1 cellular context compared by ENCODE assay signal in the genomic region with DNA sequence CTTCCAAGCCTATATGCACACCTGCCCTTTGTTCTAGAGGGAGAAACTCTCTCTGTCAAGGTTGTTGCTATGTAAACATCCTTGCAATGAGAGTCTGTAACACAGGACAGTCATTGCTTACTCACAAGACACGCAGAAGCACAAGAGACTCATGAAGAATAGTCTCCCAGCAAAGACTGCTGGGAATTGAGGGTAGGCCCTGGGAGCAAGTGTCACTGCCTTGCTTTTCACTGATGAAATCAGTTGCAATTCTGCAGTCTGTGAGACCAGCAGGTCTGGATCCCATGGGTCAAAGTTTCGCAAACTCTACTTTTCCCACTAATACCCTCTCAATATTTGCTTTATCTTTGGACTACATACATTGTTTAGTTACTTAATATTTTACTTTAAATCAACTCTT.
TF ChIP-seq lines count a peak whose summit lies in the region.

No MANE protein-coding gene starts in this region.

TF ChIP-seq in HepG2, 621 proteins besides CTCF, POLR2A, EP300 and RAD21 (continued from another document and continues in another):
- TF ChIP-seq ZNF781 (CRISPR knock-in tag; IDR thresholded peaks at IDR 0.05; ENCODE audit: borderline replicate concordance, not compliant biosample characterization) (peak; percentile 39), ZNF44 (CRISPR knock-in tag; IDR thresholded peaks at IDR 0.05) (no peak), SSRP1 (CRISPR knock-in tag; IDR thresholded peaks at IDR 0.05) (0 out of 2 replicates have a peak, but pooled peaks have one; percentile 73), ZFP36L1 (CRISPR knock-in tag; IDR thresholded peaks at IDR 0.05) (no peak), ZNF292 (CRISPR knock-in tag; IDR thresholded peaks at IDR 0.05; ENCODE audit: borderline replicate concordance, low read depth) (peak; percentile 88; the same call in 1 of the 2 replicates), ZFP36L2 (CRISPR knock-in tag; IDR thresholded peaks at IDR 0.05) (no peak), RARA (CRISPR knock-in tag; IDR thresholded peaks at IDR 0.05) (peak; percentile 67), SPEN (CRISPR knock-in tag; IDR thresholded peaks at IDR 0.05; ENCODE audit: low read depth) (peak; percentile 66; the same call in 1 of the 2 replicates), ZNF225 (CRISPR knock-in tag; IDR thresholded peaks at IDR 0.05) (no peak), ZNF263 (CRISPR knock-in tag; IDR thresholded peaks at IDR 0.05) (no peak), MIXL1 (CRISPR knock-in tag; IDR thresholded peaks at IDR 0.05) (0 out of 2 replicates have a peak, but pooled peaks have one; percentile 25), FOXK2 (IDR thresholded peaks at IDR 0.05) (no peak), FOXA3 (CRISPR knock-in tag; IDR thresholded peaks at IDR 0.05) (peak; percentile 90), ATF7-NPFF (CRISPR knock-in tag; IDR thresholded peaks at IDR 0.05; ENCODE audit: low read depth) (no peak), ZNF333 (CRISPR knock-in tag; IDR thresholded peaks at IDR 0.05; ENCODE audit: borderline replicate concordance) (no peak), ZNF615 (CRISPR knock-in tag; IDR thresholded peaks at IDR 0.05; ENCODE audit: borderline replicate concordance) (no peak), AGO2 (optimal IDR thresholded peaks at IDR 0.05; ENCODE audit: low read depth, low read length) (no peak), NCOA1 (CRISPR knock-in tag; IDR thresholded peaks at IDR 0.05) (no peak), POLR2G (IDR thresholded peaks at IDR 0.05; ENCODE audit: low read depth, low read length) (0 out of 2 replicates have a peak, but pooled peaks have one; percentile 58), ZNF564 (CRISPR knock-in tag; IDR thresholded peaks at IDR 0.05) (no peak), XRCC5 (optimal IDR thresholded peaks at IDR 0.05; ENCODE audit: low read length) (no peak), SALL1 (CRISPR knock-in tag; IDR thresholded peaks at IDR 0.05) (peak; percentile 97), SP1 (IDR thresholded peaks at IDR 0.05) (no peak), SP1 (CRISPR knock-in tag; IDR thresholded peaks at IDR 0.05) (no peak), SMARCC2 (IDR thresholded peaks at IDR 0.05) (no peak), HNF4A (CRISPR knock-in tag; IDR thresholded peaks at IDR 0.05) (peak; percentile 95), ZBTB1 (CRISPR knock-in tag; IDR thresholded peaks at IDR 0.05; ENCODE audit: borderline replicate concordance) (no peak), NKX3-1 (CRISPR knock-in tag; IDR thresholded peaks at IDR 0.05) (no peak)
- TF ChIP-seq, protein P1, sequence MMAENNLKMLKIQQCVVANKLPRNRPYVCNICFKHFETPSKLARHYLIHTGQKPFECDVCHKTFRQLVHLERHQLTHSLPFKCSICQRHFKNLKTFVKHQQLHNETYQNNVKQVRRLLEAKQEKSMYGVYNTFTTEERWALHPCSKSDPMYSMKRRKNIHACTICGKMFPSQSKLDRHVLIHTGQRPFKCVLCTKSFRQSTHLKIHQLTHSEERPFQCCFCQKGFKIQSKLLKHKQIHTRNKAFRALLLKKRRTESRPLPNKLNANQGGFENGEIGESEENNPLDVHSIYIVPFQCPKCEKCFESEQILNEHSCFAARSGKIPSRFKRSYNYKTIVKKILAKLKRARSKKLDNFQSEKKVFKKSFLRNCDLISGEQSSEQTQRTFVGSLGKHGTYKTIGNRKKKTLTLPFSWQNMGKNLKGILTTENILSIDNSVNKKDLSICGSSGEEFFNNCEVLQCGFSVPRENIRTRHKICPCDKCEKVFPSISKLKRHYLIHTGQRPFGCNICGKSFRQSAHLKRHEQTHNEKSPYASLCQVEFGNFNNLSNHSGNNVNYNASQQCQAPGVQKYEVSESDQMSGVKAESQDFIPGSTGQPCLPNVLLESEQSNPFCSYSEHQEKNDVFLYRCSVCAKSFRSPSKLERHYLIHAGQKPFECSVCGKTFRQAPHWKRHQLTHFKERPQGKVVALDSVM (CRISPR knock-in tag; IDR thresholded peaks at IDR 0.05), result peak; percentile 30; the same call in 1 of the 2 replicates
- TF ChIP-seq, protein P2, sequence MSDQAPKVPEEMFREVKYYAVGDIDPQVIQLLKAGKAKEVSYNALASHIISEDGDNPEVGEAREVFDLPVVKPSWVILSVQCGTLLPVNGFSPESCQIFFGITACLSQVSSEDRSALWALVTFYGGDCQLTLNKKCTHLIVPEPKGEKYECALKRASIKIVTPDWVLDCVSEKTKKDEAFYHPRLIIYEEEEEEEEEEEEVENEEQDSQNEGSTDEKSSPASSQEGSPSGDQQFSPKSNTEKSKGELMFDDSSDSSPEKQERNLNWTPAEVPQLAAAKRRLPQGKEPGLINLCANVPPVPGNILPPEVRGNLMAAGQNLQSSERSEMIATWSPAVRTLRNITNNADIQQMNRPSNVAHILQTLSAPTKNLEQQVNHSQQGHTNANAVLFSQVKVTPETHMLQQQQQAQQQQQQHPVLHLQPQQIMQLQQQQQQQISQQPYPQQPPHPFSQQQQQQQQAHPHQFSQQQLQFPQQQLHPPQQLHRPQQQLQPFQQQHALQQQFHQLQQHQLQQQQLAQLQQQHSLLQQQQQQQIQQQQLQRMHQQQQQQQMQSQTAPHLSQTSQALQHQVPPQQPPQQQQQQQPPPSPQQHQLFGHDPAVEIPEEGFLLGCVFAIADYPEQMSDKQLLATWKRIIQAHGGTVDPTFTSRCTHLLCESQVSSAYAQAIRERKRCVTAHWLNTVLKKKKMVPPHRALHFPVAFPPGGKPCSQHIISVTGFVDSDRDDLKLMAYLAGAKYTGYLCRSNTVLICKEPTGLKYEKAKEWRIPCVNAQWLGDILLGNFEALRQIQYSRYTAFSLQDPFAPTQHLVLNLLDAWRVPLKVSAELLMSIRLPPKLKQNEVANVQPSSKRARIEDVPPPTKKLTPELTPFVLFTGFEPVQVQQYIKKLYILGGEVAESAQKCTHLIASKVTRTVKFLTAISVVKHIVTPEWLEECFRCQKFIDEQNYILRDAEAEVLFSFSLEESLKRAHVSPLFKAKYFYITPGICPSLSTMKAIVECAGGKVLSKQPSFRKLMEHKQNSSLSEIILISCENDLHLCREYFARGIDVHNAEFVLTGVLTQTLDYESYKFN (CRISPR knock-in tag; conservative IDR thresholded peaks at IDR 0.05), result peak; percentile 84
- TF ChIP-seq, protein P3, sequence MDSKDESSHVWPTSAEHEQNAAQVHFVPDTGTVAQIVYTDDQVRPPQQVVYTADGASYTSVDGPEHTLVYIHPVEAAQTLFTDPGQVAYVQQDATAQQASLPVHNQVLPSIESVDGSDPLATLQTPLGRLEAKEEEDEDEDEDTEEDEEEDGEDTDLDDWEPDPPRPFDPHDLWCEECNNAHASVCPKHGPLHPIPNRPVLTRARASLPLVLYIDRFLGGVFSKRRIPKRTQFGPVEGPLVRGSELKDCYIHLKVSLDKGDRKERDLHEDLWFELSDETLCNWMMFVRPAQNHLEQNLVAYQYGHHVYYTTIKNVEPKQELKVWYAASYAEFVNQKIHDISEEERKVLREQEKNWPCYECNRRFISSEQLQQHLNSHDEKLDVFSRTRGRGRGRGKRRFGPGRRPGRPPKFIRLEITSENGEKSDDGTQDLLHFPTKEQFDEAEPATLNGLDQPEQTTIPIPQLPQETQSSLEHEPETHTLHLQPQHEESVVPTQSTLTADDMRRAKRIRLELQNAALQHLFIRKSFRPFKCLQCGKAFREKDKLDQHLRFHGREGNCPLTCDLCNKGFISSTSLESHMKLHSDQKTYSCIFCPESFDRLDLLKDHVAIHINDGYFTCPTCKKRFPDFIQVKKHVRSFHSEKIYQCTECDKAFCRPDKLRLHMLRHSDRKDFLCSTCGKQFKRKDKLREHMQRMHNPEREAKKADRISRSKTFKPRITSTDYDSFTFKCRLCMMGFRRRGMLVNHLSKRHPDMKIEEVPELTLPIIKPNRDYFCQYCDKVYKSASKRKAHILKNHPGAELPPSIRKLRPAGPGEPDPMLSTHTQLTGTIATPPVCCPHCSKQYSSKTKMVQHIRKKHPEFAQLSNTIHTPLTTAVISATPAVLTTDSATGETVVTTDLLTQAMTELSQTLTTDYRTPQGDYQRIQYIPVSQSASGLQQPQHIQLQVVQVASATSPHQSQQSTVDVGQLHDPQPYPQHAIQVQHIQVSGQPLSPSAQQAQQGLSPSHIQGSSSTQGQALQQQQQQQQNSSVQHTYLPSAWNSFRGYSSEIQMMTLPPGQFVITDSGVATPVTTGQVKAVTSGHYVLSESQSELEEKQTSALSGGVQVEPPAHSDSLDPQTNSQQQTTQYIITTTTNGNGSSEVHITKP (CRISPR knock-in tag; IDR thresholded peaks at IDR 0.05; ENCODE audit: low read depth), result no peak
- TF ChIP-seq, protein P4, sequence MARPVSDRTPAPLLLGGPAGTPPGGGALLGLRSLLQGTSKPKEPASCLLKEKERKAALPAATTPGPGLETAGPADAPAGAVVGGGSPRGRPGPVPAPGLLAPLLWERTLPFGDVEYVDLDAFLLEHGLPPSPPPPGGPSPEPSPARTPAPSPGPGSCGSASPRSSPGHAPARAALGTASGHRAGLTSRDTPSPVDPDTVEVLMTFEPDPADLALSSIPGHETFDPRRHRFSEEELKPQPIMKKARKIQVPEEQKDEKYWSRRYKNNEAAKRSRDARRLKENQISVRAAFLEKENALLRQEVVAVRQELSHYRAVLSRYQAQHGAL (CRISPR knock-in tag; IDR thresholded peaks at IDR 0.05; ENCODE audit: not compliant biosample characterization), result no peak
- TF ChIP-seq, protein P5, sequence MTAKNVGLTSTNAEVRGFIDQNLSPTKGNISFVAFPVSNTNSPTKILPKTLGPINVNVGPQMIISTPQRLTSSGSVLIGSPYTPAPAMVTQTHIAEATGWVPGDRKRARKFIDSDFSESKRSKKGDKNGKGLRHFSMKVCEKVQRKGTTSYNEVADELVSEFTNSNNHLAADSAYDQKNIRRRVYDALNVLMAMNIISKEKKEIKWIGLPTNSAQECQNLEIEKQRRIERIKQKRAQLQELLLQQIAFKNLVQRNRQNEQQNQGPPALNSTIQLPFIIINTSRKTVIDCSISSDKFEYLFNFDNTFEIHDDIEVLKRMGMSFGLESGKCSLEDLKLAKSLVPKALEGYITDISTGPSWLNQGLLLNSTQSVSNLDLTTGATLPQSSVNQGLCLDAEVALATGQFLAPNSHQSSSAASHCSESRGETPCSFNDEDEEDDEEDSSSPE (CRISPR knock-in tag; IDR thresholded peaks at IDR 0.05), result no peak
- TF ChIP-seq, protein P6, sequence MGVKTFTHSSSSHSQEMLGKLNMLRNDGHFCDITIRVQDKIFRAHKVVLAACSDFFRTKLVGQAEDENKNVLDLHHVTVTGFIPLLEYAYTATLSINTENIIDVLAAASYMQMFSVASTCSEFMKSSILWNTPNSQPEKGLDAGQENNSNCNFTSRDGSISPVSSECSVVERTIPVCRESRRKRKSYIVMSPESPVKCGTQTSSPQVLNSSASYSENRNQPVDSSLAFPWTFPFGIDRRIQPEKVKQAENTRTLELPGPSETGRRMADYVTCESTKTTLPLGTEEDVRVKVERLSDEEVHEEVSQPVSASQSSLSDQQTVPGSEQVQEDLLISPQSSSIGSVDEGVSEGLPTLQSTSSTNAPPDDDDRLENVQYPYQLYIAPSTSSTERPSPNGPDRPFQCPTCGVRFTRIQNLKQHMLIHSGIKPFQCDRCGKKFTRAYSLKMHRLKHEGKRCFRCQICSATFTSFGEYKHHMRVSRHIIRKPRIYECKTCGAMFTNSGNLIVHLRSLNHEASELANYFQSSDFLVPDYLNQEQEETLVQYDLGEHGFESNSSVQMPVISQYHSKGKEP (CRISPR knock-in tag; IDR thresholded peaks at IDR 0.05), result no peak
- TF ChIP-seq, protein P7, sequence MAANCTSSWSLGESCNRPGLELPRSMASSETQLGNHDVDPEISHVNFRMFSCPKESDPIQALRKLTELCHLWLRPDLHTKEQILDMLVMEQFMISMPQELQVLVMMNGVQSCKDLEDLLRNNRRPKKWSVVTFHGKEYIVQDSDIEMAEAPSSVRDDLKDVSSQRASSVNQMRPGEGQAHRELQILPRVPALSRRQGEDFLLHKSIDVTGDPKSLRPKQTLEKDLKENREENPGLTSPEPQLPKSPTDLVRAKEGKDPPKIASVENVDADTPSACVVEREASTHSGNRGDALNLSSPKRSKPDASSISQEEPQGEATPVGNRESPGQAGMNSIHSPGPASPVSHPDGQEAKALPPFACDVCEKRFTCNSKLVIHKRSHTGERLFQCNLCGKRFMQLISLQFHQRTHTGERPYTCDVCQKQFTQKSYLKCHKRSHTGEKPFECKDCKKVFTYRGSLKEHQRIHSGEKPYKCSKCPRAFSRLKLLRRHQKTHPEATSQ (CRISPR knock-in tag; IDR thresholded peaks at IDR 0.05; ENCODE audit: borderline replicate concordance), result no peak; the same call in 1 of the 2 replicates
- TF ChIP-seq, protein P8, sequence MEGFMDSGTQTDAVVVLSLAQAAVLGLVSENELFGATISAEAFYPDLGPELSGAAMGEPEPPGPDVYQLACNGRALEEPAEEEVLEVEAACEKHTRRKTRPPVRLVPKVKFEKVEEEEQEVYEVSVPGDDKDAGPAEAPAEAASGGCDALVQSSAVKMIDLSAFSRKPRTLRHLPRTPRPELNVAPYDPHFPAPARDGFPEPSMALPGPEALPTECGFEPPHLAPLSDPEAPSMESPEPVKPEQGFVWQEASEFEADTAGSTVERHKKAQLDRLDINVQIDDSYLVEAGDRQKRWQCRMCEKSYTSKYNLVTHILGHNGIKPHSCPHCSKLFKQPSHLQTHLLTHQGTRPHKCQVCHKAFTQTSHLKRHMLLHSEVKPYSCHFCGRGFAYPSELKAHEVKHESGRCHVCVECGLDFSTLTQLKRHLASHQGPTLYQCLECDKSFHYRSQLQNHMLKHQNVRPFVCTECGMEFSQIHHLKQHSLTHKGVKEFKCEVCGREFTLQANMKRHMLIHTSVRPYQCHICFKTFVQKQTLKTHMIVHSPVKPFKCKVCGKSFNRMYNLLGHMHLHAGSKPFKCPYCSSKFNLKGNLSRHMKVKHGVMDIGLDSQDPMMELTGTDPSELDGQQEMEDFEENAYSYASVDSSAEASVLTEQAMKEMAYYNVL (CRISPR knock-in tag; IDR thresholded peaks at IDR 0.05; ENCODE audit: borderline replicate concordance), result peak; percentile 55; the same call in 1 of the 2 replicates
- TF ChIP-seq, protein P9, sequence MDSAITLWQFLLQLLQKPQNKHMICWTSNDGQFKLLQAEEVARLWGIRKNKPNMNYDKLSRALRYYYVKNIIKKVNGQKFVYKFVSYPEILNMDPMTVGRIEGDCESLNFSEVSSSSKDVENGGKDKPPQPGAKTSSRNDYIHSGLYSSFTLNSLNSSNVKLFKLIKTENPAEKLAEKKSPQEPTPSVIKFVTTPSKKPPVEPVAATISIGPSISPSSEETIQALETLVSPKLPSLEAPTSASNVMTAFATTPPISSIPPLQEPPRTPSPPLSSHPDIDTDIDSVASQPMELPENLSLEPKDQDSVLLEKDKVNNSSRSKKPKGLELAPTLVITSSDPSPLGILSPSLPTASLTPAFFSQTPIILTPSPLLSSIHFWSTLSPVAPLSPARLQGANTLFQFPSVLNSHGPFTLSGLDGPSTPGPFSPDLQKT (CRISPR knock-in tag; IDR thresholded peaks at IDR 0.05; ENCODE audit: borderline replicate concordance), result no peak
- TF ChIP-seq, protein P10, sequence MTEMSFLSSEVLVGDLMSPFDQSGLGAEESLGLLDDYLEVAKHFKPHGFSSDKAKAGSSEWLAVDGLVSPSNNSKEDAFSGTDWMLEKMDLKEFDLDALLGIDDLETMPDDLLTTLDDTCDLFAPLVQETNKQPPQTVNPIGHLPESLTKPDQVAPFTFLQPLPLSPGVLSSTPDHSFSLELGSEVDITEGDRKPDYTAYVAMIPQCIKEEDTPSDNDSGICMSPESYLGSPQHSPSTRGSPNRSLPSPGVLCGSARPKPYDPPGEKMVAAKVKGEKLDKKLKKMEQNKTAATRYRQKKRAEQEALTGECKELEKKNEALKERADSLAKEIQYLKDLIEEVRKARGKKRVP (CRISPR knock-in tag; IDR thresholded peaks at IDR 0.05), result peak; percentile 88 to 100
